12 cellular contexts compared by ENCODE assay signal in the genomic region with DNA sequence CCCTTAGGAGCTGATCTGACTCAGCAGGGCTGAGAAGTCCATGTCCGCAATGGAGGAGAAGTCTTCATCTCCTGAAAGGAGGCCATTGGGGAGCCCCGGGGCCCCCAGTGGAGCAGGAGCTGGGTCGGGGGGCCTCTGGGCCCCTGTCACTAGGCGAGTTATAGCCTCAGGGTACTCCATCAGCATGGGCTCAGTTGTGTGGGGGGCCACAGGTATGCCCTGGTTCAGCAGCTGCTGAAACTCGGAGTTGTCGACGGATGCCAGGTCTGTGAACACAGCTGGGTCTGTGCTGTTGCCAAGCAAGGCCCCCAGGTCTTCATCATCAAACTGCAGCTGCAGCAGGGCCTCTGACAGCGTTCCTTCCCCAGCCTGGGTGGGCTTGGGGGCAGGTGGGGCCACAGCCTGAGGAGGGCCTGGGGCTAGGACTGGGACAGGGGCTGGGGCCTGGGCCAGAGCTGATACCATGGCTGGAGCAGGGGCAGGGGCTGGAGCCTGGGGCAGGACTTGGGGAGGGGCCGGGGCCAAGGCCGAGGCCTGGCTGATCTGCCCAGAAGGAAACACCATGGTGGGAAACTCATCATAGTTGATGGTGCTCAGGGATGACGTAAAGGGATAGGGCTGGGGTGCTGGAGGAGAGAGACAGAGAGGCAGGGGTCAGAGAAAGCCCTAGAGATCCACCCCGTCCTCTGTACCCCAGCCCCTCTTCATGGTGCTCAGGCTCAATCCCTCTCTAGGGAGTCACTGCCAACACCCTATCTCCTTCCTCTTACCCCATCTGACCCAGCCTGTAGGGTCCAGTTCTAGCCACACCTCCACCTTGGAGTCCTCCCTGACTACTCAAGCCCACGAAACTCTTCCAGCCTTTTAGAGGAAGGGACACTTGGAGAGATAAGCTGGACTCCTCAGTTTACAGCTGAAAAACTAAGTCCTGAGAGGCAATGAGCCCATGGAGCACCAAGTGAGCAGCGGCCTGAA. TPM values are rescaled to one million over a fixed set of nuclear protein-coding genes. Genes with fewer than 3 reads are reported as not detected.
A peak's percentile ranks its signal among the peaks of the same experiment; 100 is the strongest.
DNase-seq lines count a peak whose midpoint lies in the region; ATAC-seq, FAIRE-seq and TF ChIP-seq lines count a peak whose summit lies in the region.
"Had no signal": no experiment of that assay in that cellular context is flagged by ENCODE, and none has a peak within 500 bp of the region (broad histone marks: within the 10 kb centered on the region; RNA-seq: fewer than 3 reads in every experiment).

No MANE protein-coding gene starts in this region.

- no peaks in the 10 kb centered on the region for H3K27me3 Mint-ChIP-seq in naive B cell

- SMC1A ChIA-PET in GM12878 (lab: Charles Lee; ENCODE audit: uncharacterized antibody, unreplicated experiment) = interaction anchor here (1.2 to 4.0 kb wide), 4 partner anchors 15 to 44 kb away, joined by 4 to 33 read pairs (median 10); partner anchors contain the start of genes PCNX3 and SIPA1

- peak overlapping the region in 5 of 6 donors; percentile 65 to 99 (median 76) for H3K27ac Mint-ChIP-seq in naive B cell

- no peak overlapping the region for H2BK15ac ChIP-seq in mesendoderm (replicated peaks; ENCODE audit: low read depth)

- FAIRE-seq in GM12891 (lab: Jason Lieb, UNC) (no peak), GM12878 (lab: Jason Lieb, UNC) (no peak)
- FAIRE-seq: colon had no signal

- H3K36me3 Mint-ChIP-seq in naive B cell = peaks cover 18 to 41% of the 10 kb centered on the region in 2 donors

- no peak overlapping the region for H2BK5ac ChIP-seq in mesendoderm (ENCODE audit: low read length)

- H3K9ac ChIP-seq in GM12878 (ENCODE audit: control insufficient read depth, insufficient read depth, low read length) = no peak overlapping the region
- no peak overlapping the region for H3K9ac ChIP-seq in mesendoderm (ENCODE audit: low read length)

- H2AK5ac ChIP-seq in mesendoderm (ENCODE audit: low read length) = no peak overlapping the region

- TF ChIP-seq CTCF in AG04450 (IDR thresholded peaks at IDR 0.05; ENCODE audit: low read depth, low read length) (no peak), GM12878 (IDR thresholded peaks at IDR 0.05 in 2 of 3, conservative IDR thresholded peaks at IDR 0.05 in 1 of 3; ENCODE audit: control insufficient read depth in 2 of 3, extremely low read depth in 1 of 3, insufficient read depth in 1 of 3, low read depth in 3 of 3, low read length in 3 of 3) (no peak)

- H4K5ac ChIP-seq in mesendoderm (ENCODE audit: low read length) = no peak overlapping the region

- H2BK120ac ChIP-seq in mesendoderm (ENCODE audit: low read depth, low read length) = no peak overlapping the region

- peak; percentile 3; the same call in 1 of the 2 replicates for TF ChIP-seq POLR2A in GM12891 (IDR thresholded peaks at IDR 0.05; ENCODE audit: low read depth, low read length)
- peak; percentile 70 for TF ChIP-seq POLR2A in GM12878 (IDR thresholded peaks at IDR 0.05; ENCODE audit: low read depth, low read length)

- H3K4ac ChIP-seq in mesendoderm (ENCODE audit: low read depth, low read length) = no peak overlapping the region

- H3K4me1 Mint-ChIP-seq in naive B cell = peaks cover 53 to 71% (median 55%) of the 10 kb centered on the region in 3 donors

- intact Hi-C loops in GM12878 (cut with micrococcal nuclease; ENCODE audit: unreplicated experiment) = no loop called here

- POLR2A ChIA-PET in AG04450 (lab: Yijun Ruan, JAX) = interaction anchor here (0.6 to 3.3 kb wide), 4 partner anchors 9 to 347 kb away, joined by 3 to 24 read pairs (median 4); partner anchors contain the start of genes EIF1AD, RELA and SCYL1
- POLR2A ChIA-PET in GM12878 (lab: Charles Lee) = interaction anchor here (0.6 to 7.9 kb wide), 4 partner anchors 10 to 401 kb away, joined by 3 to 100 read pairs (median 28); partner anchors contain the start of genes RELA and SIPA1

- CTCF ChIA-PET in AG04450 (lab: Charles Lee) = no interaction called here
- CTCF ChIA-PET in GM12878 (lab: Yijun Ruan, JAX) = interaction anchor here (1.2 to 3.5 kb wide), 4 partner anchors 14 to 81 kb away, joined by 3 to 18 read pairs (median 9); no protein-coding TSS in a partner anchor

- H3K4me2 ChIP-seq in GM12878 (ENCODE audit: control insufficient read depth, insufficient read depth) (no peak overlapping the region), mesendoderm (ENCODE audit: low read length) (no peak overlapping the region)

- H2AFZ ChIP-seq in GM12878 (ENCODE audit: control insufficient read depth, low read depth, low read length) = no peak overlapping the region

- no peak overlapping the region for H4K8ac ChIP-seq in mesendoderm (ENCODE audit: low read depth, low read length)

- WGBS in GM12878 (ENCODE audit: insufficient coverage, insufficient replicate concordance, low lambda C conversion rate, missing lambda C conversion rate) = 80% methylated on average over 13 of the region's 14 CpGs
- WGBS in mesendoderm (ENCODE audit: extremely low coverage, insufficient coverage, low lambda C conversion rate) = no CpG with 5 or more reads among the region's 14 CpGs

- H3K9me3 ChIP-seq in AG04450 (ENCODE audit: control insufficient read depth, insufficient read depth, low read length) = no peaks in the 10 kb centered on the region
- H3K9me3 ChIP-seq in GM12878 (replicated peaks; ENCODE audit: control insufficient read depth, insufficient read depth, low read length) = no peaks in the 10 kb centered on the region
- H3K9me3 ChIP-seq: SJSA1 had no signal

- TF ChIP-seq EP300 in GM12878 (IDR thresholded peaks at IDR 0.05; ENCODE audit: borderline replicate concordance in 1 of 2, control insufficient read depth in 1 of 2, low read depth in 2 of 2, low read length in 2 of 2) = no peak

- H3K36me3 ChIP-seq in GM12878 (ENCODE audit: control insufficient read depth in 2 of 2, insufficient read depth in 2 of 2, low read length in 1 of 2) = peaks cover 46 to 53% of the 10 kb centered on the region in 2 experiments
- H3K36me3 ChIP-seq in mesendoderm (ENCODE audit: control insufficient read depth, insufficient read depth, low read length) = peaks cover 8% of the 10 kb centered on the region

- no peaks in the 10 kb centered on the region; the same call in none of the 2 replicates for H4K20me1 ChIP-seq in GM12878 (ENCODE audit: control insufficient read depth, insufficient read depth)

- DNase-seq in AG04450 (ENCODE audit: low read depth, low spot score) = no peak
- DNase-seq in GM12891 (ENCODE audit: insufficient read length, low spot score) = no peak
- no peak for DNase-seq in GM12878 (ENCODE audit: low read depth, low spot score)
- DNase-seq in naive B cell = no peak
- no peak for DNase-seq in mesendoderm
- DNase-seq in NCI-H2107 treated with DMSO at 0.1 percent for 48 hours (lab: John Stamatoyannopoulos, UW; ENCODE audit: unreplicated experiment) = no peak
- no peak for DNase-seq in amniotic stem cell (lab: John Stamatoyannopoulos, UW)
- DNase-seq: NCI-H2107; stimulated activated CD4-positive, alpha-beta T cell treated with anti-CD3 and anti-CD28 coated beads, Interleukin-4, amount 100 ng/mL, for 24 hours had no signal

- H3K4me1 ChIP-seq in GM12878 (ENCODE audit: control insufficient read depth, insufficient read depth, low read length) (peaks cover 16% of the 10 kb centered on the region), mesendoderm (ENCODE audit: control insufficient read depth, low read depth, low read length) (peaks cover 2% of the 10 kb centered on the region)

- no peak overlapping the region for H3K18ac ChIP-seq in mesendoderm (ENCODE audit: low read length)

- peaks cover 4% of the 10 kb centered on the region for H3K79me2 ChIP-seq in GM12878 (ENCODE audit: control insufficient read depth, insufficient read depth, low read length)
- H3K79me2 ChIP-seq in mesendoderm (ENCODE audit: control insufficient read depth, insufficient read depth, low read length) = no peaks in the 10 kb centered on the region

- peak overlapping the region in 4 of 8 donors; percentile 25 to 87 (median 64) for H3K4me3 Mint-ChIP-seq in naive B cell

- peaks cover 1% of the 10 kb centered on the region for H3K79me1 ChIP-seq in mesendoderm (ENCODE audit: low read length)

- in situ Hi-C loops in GM12878 (cut with MboI) = no loop called here

- H3K23ac ChIP-seq in mesendoderm (ENCODE audit: low read length) = no peak overlapping the region

- no TSS peak for BruUV-seq in GM12878 (replicated peaks; lab: Mats Ljungman, UMichigan)

- no peak overlapping the region for H3K56ac ChIP-seq in mesendoderm (ENCODE audit: low read length)

- H3K27ac ChIP-seq in AG04450 (ENCODE audit: low read depth, low read length) (peak overlapping the region; percentile 31), GM12878 (ENCODE audit: control insufficient read depth, insufficient read depth) (no peak overlapping the region), mesendoderm (ENCODE audit: low read depth, low read length) (no peak overlapping the region)
- H3K27ac ChIP-seq: SJSA1 had no signal

- H3K9me3 Mint-ChIP-seq in naive B cell = no peaks in the 10 kb centered on the region

- RAD21 ChIA-PET in GM12878 (lab: Charles Lee; ENCODE audit: unreplicated experiment) = interaction anchor here (1.2 to 3.0 kb wide), 2 partner anchors 22 to 28 kb away, joined by 3 to 10 read pairs; no protein-coding TSS in a partner anchor

- no peak overlapping the region for H3K4me3 ChIP-seq in AG04450 (ENCODE audit: low read depth, low read length)
- no peak overlapping the region for H3K4me3 ChIP-seq in GM12878
- no peak overlapping the region for H3K4me3 ChIP-seq in mesendoderm (ENCODE audit: low read length)
- H3K4me3 ChIP-seq: SJSA1 had no signal

- H3K27me3 ChIP-seq in AG04450 (ENCODE audit: control insufficient read depth, insufficient read depth, low read length) (no peaks in the 10 kb centered on the region), GM12878 (replicated peaks in 1 of 2; ENCODE audit: control insufficient read depth in 2 of 2, insufficient read depth in 2 of 2, low read length in 1 of 2) (no peaks in the 10 kb centered on the region), mesendoderm (ENCODE audit: insufficient read depth, low read length, poor library complexity) (no peaks in the 10 kb centered on the region)
- H3K27me3 ChIP-seq: SJSA1 had no signal

- TF ChIP-seq RAD21 in GM12878 (IDR thresholded peaks at IDR 0.05; ENCODE audit: insufficient read depth, low read depth, low read length) = no peak

- no peak for ATAC-seq in GM12878
- ATAC-seq in naive B cell (ENCODE audit: low read depth in 2 of 2) = no peak
- no peak for ATAC-seq in HG03139 (IDR thresholded peaks at IDR 0.05; ENCODE audit: unreplicated experiment)

RNA-seq across cellular contexts. Expression of gene RELA, which starts 8.1 kb away (rescaled TPM):
- polyA plus RNA-seq in AG04450 (2011; rRNA removed) (23.4 and 26.7 TPM in 2 replicates), GM12878 (2011; rRNA removed) (13.4 and 32.7 TPM in 2 replicates), GM12878 (2014; fragmentation: Illumina TruSeq; extraction: Trizol) (21.8 and 34.7 TPM in 2 replicates), GM12878 (2014; fragmentation: Nextera tagmentation; extraction: Ambion mirVana) (10 to 100 TPM in 1 of 2 experiments, 1 to 10 TPM in 1; 5.1 to 12.8 TPM), GM12878 (2014; rRNA removed) (37.4 and 60.0 TPM in 2 replicates), GM12878 (2016; fragmentation: Nextera tagmentation; extraction: Ambion mirVana) (10 to 100 TPM; 38.1 to 42.8 TPM), naive B cell (ENCODE audit: low read depth in 6 of 6) (10 to 100 TPM; 36.3 to 72.2 (median 48.6) TPM)
- polyA minus RNA-seq in AG04450 (2011; rRNA and poly(A)+ RNA removed) = 28.0 and 41.4 TPM in 2 replicates
- polyA plus RNA-seq in GM12891 (2012; ENCODE audit: low read depth, missing spikeins) = 41.3 TPM
- 91.6 and 99.8 TPM in 2 replicates for total RNA-seq in GM12878 (2013; cell fraction: nucleolus; rRNA removed)
- total RNA-seq in GM12878 (2014; rRNA removed) (28.1 and 33.6 TPM in 2 replicates), GM12878 (2014; rRNA removed; fragmentation: Illumina TruSeq; extraction: Trizol) (15.3 and 16.8 TPM in 2 replicates), GM12878 (2021) (51.7 and 56.4 TPM in 2 replicates)
- 26.3 TPM for polyA plus RNA-seq in GM12878 (2011; ENCODE audit: low read depth)
- polyA plus RNA-seq in GM12878 (2011; cell fraction: cytosol; rRNA removed) = 28.1 and 28.2 TPM in 2 replicates
- polyA plus RNA-seq in GM12878 (2011; cell fraction: nucleus; rRNA removed) = 205 and 257 TPM in 2 replicates
- polyA plus RNA-seq in GM12878 (2012) = 60.7 and 67.5 TPM in 2 replicates
- 35.8 and 49.0 TPM in 2 replicates for polyA minus RNA-seq in GM12878 (2011; rRNA and poly(A)+ RNA removed)
- polyA minus RNA-seq in GM12878 (2011; cell fraction: cytosol; rRNA and poly(A)+ RNA removed) = 18.3 and 22.1 TPM in 2 replicates
- 82.5 and 108 TPM in 2 replicates for polyA minus RNA-seq in GM12878 (2011; cell fraction: nucleus; rRNA and poly(A)+ RNA removed)
- polyA plus RNA-seq in mesendoderm (2013, experiment 1 of 2) = 19.9 TPM
- polyA plus RNA-seq in mesendoderm (2013, experiment 2 of 2) = 22.4 TPM

RNA-seq across cellular contexts. Expression of gene SIPA1, which starts 16.8 kb away (rescaled TPM):
- 11.4 and 19.8 TPM in 2 replicates for polyA plus RNA-seq in AG04450 (2011; rRNA removed)
- 18.2 and 22.6 TPM in 2 replicates for polyA minus RNA-seq in AG04450 (2011; rRNA and poly(A)+ RNA removed)
- 62.2 TPM for polyA plus RNA-seq in GM12891 (2012; ENCODE audit: low read depth, missing spikeins)
- total RNA-seq in GM12878 (2013; cell fraction: nucleolus; rRNA removed) = 136 and 145 TPM in 2 replicates
- 51.7 and 61.2 TPM in 2 replicates for total RNA-seq in GM12878 (2014; rRNA removed)
- total RNA-seq in GM12878 (2014; rRNA removed; fragmentation: Illumina TruSeq; extraction: Trizol) = 26.9 and 34.2 TPM in 2 replicates
- 132 and 139 TPM in 2 replicates for total RNA-seq in GM12878 (2021)
- 14.6 TPM for polyA plus RNA-seq in GM12878 (2011; ENCODE audit: low read depth)
- polyA plus RNA-seq in GM12878 (2011; rRNA removed) = 24.0 and 64.1 TPM in 2 replicates
- polyA plus RNA-seq in GM12878 (2011; cell fraction: cytosol; rRNA removed) = 72.9 and 124 TPM in 2 replicates
- polyA plus RNA-seq in GM12878 (2011; cell fraction: nucleus; rRNA removed) = 436 and 511 TPM in 2 replicates
- polyA plus RNA-seq in GM12878 (2012) = 69.0 and 88.3 TPM in 2 replicates
- 4.9 and 16.0 TPM in 2 replicates for polyA plus RNA-seq in GM12878 (2014; fragmentation: Illumina TruSeq; extraction: Trizol)
- 1 to 10 TPM; 1.0 to 5.5 TPM for polyA plus RNA-seq in GM12878 (2014; fragmentation: Nextera tagmentation; extraction: Ambion mirVana)
- polyA plus RNA-seq in GM12878 (2014; rRNA removed) = 64.2 and 66.8 TPM in 2 replicates
- 10 to 100 TPM; 18.3 to 32.7 TPM for polyA plus RNA-seq in GM12878 (2016; fragmentation: Nextera tagmentation; extraction: Ambion mirVana)
- 131 and 204 TPM in 2 replicates for polyA minus RNA-seq in GM12878 (2011; rRNA and poly(A)+ RNA removed)
- polyA minus RNA-seq in GM12878 (2011; cell fraction: cytosol; rRNA and poly(A)+ RNA removed) = 70.8 and 88.3 TPM in 2 replicates
- 87.9 and 144 TPM in 2 replicates for polyA minus RNA-seq in GM12878 (2011; cell fraction: nucleus; rRNA and poly(A)+ RNA removed)
- polyA plus RNA-seq in naive B cell (ENCODE audit: low read depth in 6 of 6) = 100 to 1,000 TPM; 160 to 404 (median 207) TPM
- polyA plus RNA-seq in mesendoderm (2013, experiment 1 of 2) = 36.3 TPM
- polyA plus RNA-seq in mesendoderm (2013, experiment 2 of 2) = 38.3 TPM

RNA-seq across cellular contexts. Expression of gene PCNX3, which starts 39.1 kb away (rescaled TPM):
- 9.7 and 14.0 TPM in 2 replicates for polyA plus RNA-seq in AG04450 (2011; rRNA removed)
- 19.5 and 24.1 TPM in 2 replicates for polyA minus RNA-seq in AG04450 (2011; rRNA and poly(A)+ RNA removed)
- polyA plus RNA-seq in GM12891 (2012; ENCODE audit: low read depth, missing spikeins) = 15.4 TPM
- 38.1 and 44.3 TPM in 2 replicates for total RNA-seq in GM12878 (2013; cell fraction: nucleolus; rRNA removed)
- 14.0 and 19.9 TPM in 2 replicates for total RNA-seq in GM12878 (2014; rRNA removed)
- 5.4 and 7.3 TPM in 2 replicates for total RNA-seq in GM12878 (2014; rRNA removed; fragmentation: Illumina TruSeq; extraction: Trizol)
- total RNA-seq in GM12878 (2021) = 39.0 and 46.6 TPM in 2 replicates
- polyA plus RNA-seq in GM12878 (2011; ENCODE audit: low read depth) = 8.1 TPM
- polyA plus RNA-seq in GM12878 (2011; rRNA removed) = 2.9 and 8.2 TPM in 2 replicates
- polyA plus RNA-seq in GM12878 (2011; cell fraction: cytosol; rRNA removed) = 19.6 and 23.7 TPM in 2 replicates
- polyA plus RNA-seq in GM12878 (2011; cell fraction: nucleus; rRNA removed) = 93.1 and 120 TPM in 2 replicates
- polyA plus RNA-seq in GM12878 (2012) = 16.6 and 21.0 TPM in 2 replicates
- 1.7 and 8.6 TPM in 2 replicates for polyA plus RNA-seq in GM12878 (2014; fragmentation: Illumina TruSeq; extraction: Trizol)
- polyA plus RNA-seq in GM12878 (2014; fragmentation: Nextera tagmentation; extraction: Ambion mirVana) = under 1 TPM; 0.03 to 0.15 TPM
- polyA plus RNA-seq in GM12878 (2014; rRNA removed) = 34.1 and 40.2 TPM in 2 replicates
- polyA plus RNA-seq in GM12878 (2016; fragmentation: Nextera tagmentation; extraction: Ambion mirVana) = 10 to 100 TPM in 1 of 2 experiments, 1 to 10 TPM in 1; 6.8 to 10.3 TPM
- 12.1 and 24.9 TPM in 2 replicates for polyA minus RNA-seq in GM12878 (2011; rRNA and poly(A)+ RNA removed)
- 17.2 and 18.4 TPM in 2 replicates for polyA minus RNA-seq in GM12878 (2011; cell fraction: cytosol; rRNA and poly(A)+ RNA removed)
- polyA minus RNA-seq in GM12878 (2011; cell fraction: nucleus; rRNA and poly(A)+ RNA removed) = 29.3 and 54.2 TPM in 2 replicates
- polyA plus RNA-seq in naive B cell (ENCODE audit: low read depth in 6 of 6) = 1 to 10 TPM in 5 of 6 donors, not detected in 1; 1.7 to 5.9 (median 3.0) TPM
- polyA plus RNA-seq in mesendoderm (2013, experiment 1 of 2) = 16.1 TPM
- polyA plus RNA-seq in mesendoderm (2013, experiment 2 of 2) = 16.3 TPM

RNA-seq across cellular contexts. Expression of gene MAP3K11, which starts 40.6 kb away (rescaled TPM):
- polyA plus RNA-seq in AG04450 (2011; rRNA removed) (12.6 and 17.1 TPM in 2 replicates), GM12878 (2011; rRNA removed) (17.0 and 27.9 TPM in 2 replicates), GM12878 (2014; fragmentation: Illumina TruSeq; extraction: Trizol) (6.6 and 14.0 TPM in 2 replicates), GM12878 (2014; fragmentation: Nextera tagmentation; extraction: Ambion mirVana) (1 to 10 TPM; 1.5 to 1.9 TPM), GM12878 (2014; rRNA removed) (51.8 and 58.7 TPM in 2 replicates), GM12878 (2016; fragmentation: Nextera tagmentation; extraction: Ambion mirVana) (10 to 100 TPM; 22.1 to 27.3 TPM), naive B cell (ENCODE audit: low read depth in 6 of 6) (10 to 100 TPM in 4 of 6 donors, 1 to 10 TPM in 2; 9.2 to 20.1 (median 11.9) TPM)
- polyA minus RNA-seq in AG04450 (2011; rRNA and poly(A)+ RNA removed) = 21.6 and 26.2 TPM in 2 replicates
- 26.7 TPM for polyA plus RNA-seq in GM12891 (2012; ENCODE audit: low read depth, missing spikeins)
- total RNA-seq in GM12878 (2013; cell fraction: nucleolus; rRNA removed) = 95.3 and 109 TPM in 2 replicates
- total RNA-seq in GM12878 (2014; rRNA removed) (37.4 and 39.9 TPM in 2 replicates), GM12878 (2014; rRNA removed; fragmentation: Illumina TruSeq; extraction: Trizol) (13.6 and 15.1 TPM in 2 replicates), GM12878 (2021) (62.6 and 64.7 TPM in 2 replicates)
- 8.2 TPM for polyA plus RNA-seq in GM12878 (2011; ENCODE audit: low read depth)
- polyA plus RNA-seq in GM12878 (2011; cell fraction: cytosol; rRNA removed) = 43.4 and 59.7 TPM in 2 replicates
- 80.4 and 99.7 TPM in 2 replicates for polyA plus RNA-seq in GM12878 (2011; cell fraction: nucleus; rRNA removed)
- 29.2 and 38.0 TPM in 2 replicates for polyA plus RNA-seq in GM12878 (2012)
- 31.5 and 53.3 TPM in 2 replicates for polyA minus RNA-seq in GM12878 (2011; rRNA and poly(A)+ RNA removed)
- polyA minus RNA-seq in GM12878 (2011; cell fraction: cytosol; rRNA and poly(A)+ RNA removed) = 23.3 and 23.7 TPM in 2 replicates
- polyA minus RNA-seq in GM12878 (2011; cell fraction: nucleus; rRNA and poly(A)+ RNA removed) = 31.8 and 54.0 TPM in 2 replicates
- 21.4 TPM for polyA plus RNA-seq in mesendoderm (2013, experiment 1 of 2)
- 21.4 TPM for polyA plus RNA-seq in mesendoderm (2013, experiment 2 of 2)

RNA-seq across cellular contexts. Expression of gene KAT5, which starts 57.4 kb away (rescaled TPM):
- 22.6 and 26.1 TPM in 2 replicates for polyA plus RNA-seq in AG04450 (2011; rRNA removed)
- 47.3 and 48.8 TPM in 2 replicates for polyA minus RNA-seq in AG04450 (2011; rRNA and poly(A)+ RNA removed)
- 31.9 TPM for polyA plus RNA-seq in GM12891 (2012; ENCODE audit: low read depth, missing spikeins)
- total RNA-seq in GM12878 (2013; cell fraction: nucleolus; rRNA removed) = 53.3 and 55.1 TPM in 2 replicates
- total RNA-seq in GM12878 (2014; rRNA removed) = 46.5 and 46.6 TPM in 2 replicates
- total RNA-seq in GM12878 (2014; rRNA removed; fragmentation: Illumina TruSeq; extraction: Trizol) = 35.0 and 42.2 TPM in 2 replicates
- 53.8 and 66.1 TPM in 2 replicates for total RNA-seq in GM12878 (2021)
- polyA plus RNA-seq in GM12878 (2011; ENCODE audit: low read depth) = 23.5 TPM
- polyA plus RNA-seq in GM12878 (2011; rRNA removed) = 25.0 and 48.6 TPM in 2 replicates
- 42.7 and 57.2 TPM in 2 replicates for polyA plus RNA-seq in GM12878 (2011; cell fraction: cytosol; rRNA removed)
- polyA plus RNA-seq in GM12878 (2011; cell fraction: nucleus; rRNA removed) = 71.4 and 94.9 TPM in 2 replicates
- 38.9 and 57.1 TPM in 2 replicates for polyA plus RNA-seq in GM12878 (2012)
- 39.5 and 46.5 TPM in 2 replicates for polyA plus RNA-seq in GM12878 (2014; fragmentation: Illumina TruSeq; extraction: Trizol)
- polyA plus RNA-seq in GM12878 (2014; fragmentation: Nextera tagmentation; extraction: Ambion mirVana) = 10 to 100 TPM in 1 of 2 experiments, 1 to 10 TPM in 1; 3.4 to 10.2 TPM
- polyA plus RNA-seq in GM12878 (2014; rRNA removed) = 58.6 and 61.5 TPM in 2 replicates
- 10 to 100 TPM; 42.8 to 46.1 TPM for polyA plus RNA-seq in GM12878 (2016; fragmentation: Nextera tagmentation; extraction: Ambion mirVana)
- polyA minus RNA-seq in GM12878 (2011; rRNA and poly(A)+ RNA removed) = 67.2 and 87.0 TPM in 2 replicates
- polyA minus RNA-seq in GM12878 (2011; cell fraction: cytosol; rRNA and poly(A)+ RNA removed) = 23.4 and 25.8 TPM in 2 replicates
- 26.6 and 44.2 TPM in 2 replicates for polyA minus RNA-seq in GM12878 (2011; cell fraction: nucleus; rRNA and poly(A)+ RNA removed)
- polyA plus RNA-seq in naive B cell (ENCODE audit: low read depth in 6 of 6) = 10 to 100 TPM; 38.9 to 71.8 (median 63.6) TPM
- polyA plus RNA-seq in mesendoderm (2013, experiment 1 of 2) = 24.4 TPM
- 25.0 TPM for polyA plus RNA-seq in mesendoderm (2013, experiment 2 of 2)
